1 cellular context compared by ENCODE assay signal in the genomic region with DNA sequence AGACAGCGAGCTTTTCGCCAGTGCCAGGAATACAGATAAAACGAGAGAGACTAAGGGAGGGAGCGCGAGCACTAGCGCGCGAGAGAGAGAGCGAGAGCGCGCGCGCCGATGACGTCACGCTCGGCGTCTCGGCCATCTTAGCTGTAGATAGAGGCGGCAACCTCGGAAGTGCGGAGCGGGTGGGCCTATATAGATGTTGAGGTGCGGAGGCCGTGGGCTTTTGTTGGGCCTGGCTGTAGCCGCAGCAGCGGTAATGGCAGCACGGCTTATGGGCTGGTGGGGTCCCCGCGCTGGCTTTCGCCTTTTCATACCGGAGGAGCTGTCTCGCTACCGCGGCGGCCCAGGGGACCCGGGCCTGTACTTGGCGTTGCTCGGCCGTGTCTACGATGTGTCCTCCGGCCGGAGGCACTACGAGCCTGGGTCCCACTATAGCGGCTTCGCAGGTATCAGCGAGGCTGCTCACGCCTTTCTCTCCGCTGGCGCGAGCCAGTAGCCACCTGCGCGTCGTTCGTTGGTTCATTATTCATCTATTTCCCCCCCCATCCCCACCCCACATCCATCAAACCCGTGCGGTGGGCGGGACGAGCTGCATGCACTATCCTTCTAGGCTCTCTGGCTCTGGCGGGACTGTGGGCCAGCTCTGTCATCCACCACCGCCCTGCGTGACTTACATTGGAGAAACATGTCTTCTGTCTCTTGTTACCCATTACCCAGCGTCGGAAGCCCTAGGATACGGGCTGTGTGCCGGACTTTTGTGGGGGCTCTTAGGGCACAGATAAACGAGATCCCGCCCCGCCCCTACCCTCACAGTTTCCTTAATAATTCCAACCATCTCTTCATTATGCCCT.
TF ChIP-seq lines count a peak whose summit lies in the region.

No MANE protein-coding gene starts in this region.

TF ChIP-seq in HepG2, 621 proteins besides CTCF, POLR2A, EP300 and RAD21 (continued from another document and continues in another):
- no peak for TF ChIP-seq HNF4G (IDR thresholded peaks at IDR 0.05; ENCODE audit: borderline replicate concordance, low read depth, low read length)
- TF ChIP-seq HNF4G (CRISPR knock-in tag; IDR thresholded peaks at IDR 0.05; ENCODE audit: borderline replicate concordance, low read depth) = no peak
- peak; percentile 37; the same call in 1 of the 2 replicates for TF ChIP-seq ZBTB7B (CRISPR knock-in tag; IDR thresholded peaks at IDR 0.05)
- no peak for TF ChIP-seq AKAP8 (CRISPR knock-in tag; IDR thresholded peaks at IDR 0.05)
- peak; percentile 70; the same call in 1 of the 2 replicates for TF ChIP-seq ZNF430 (CRISPR knock-in tag; IDR thresholded peaks at IDR 0.05)
- TF ChIP-seq TOPORS (CRISPR knock-in tag; IDR thresholded peaks at IDR 0.05) = no peak
- TF ChIP-seq, protein P1, sequence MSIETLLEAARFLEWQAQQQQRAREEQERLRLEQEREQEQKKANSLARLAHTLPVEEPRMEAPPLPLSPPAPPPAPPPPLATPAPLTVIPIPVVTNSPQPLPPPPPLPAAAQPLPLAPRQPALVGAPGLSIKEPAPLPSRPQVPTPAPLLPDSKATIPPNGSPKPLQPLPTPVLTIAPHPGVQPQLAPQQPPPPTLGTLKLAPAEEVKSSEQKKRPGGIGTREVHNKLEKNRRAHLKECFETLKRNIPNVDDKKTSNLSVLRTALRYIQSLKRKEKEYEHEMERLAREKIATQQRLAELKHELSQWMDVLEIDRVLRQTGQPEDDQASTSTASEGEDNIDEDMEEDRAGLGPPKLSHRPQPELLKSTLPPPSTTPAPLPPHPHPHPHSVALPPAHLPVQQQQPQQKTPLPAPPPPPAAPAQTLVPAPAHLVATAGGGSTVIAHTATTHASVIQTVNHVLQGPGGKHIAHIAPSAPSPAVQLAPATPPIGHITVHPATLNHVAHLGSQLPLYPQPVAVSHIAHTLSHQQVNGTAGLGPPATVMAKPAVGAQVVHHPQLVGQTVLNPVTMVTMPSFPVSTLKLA (IDR thresholded peaks at IDR 0.05) = no peak
- TF ChIP-seq, protein P2, sequence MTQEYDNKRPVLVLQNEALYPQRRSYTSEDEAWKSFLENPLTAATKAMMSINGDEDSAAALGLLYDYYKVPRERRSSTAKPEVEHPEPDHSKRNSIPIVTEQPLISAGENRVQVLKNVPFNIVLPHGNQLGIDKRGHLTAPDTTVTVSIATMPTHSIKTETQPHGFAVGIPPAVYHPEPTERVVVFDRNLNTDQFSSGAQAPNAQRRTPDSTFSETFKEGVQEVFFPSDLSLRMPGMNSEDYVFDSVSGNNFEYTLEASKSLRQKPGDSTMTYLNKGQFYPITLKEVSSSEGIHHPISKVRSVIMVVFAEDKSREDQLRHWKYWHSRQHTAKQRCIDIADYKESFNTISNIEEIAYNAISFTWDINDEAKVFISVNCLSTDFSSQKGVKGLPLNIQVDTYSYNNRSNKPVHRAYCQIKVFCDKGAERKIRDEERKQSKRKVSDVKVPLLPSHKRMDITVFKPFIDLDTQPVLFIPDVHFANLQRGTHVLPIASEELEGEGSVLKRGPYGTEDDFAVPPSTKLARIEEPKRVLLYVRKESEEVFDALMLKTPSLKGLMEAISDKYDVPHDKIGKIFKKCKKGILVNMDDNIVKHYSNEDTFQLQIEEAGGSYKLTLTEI (CRISPR knock-in tag; conservative IDR thresholded peaks at IDR 0.05) = no peak
- TF ChIP-seq, protein P3, sequence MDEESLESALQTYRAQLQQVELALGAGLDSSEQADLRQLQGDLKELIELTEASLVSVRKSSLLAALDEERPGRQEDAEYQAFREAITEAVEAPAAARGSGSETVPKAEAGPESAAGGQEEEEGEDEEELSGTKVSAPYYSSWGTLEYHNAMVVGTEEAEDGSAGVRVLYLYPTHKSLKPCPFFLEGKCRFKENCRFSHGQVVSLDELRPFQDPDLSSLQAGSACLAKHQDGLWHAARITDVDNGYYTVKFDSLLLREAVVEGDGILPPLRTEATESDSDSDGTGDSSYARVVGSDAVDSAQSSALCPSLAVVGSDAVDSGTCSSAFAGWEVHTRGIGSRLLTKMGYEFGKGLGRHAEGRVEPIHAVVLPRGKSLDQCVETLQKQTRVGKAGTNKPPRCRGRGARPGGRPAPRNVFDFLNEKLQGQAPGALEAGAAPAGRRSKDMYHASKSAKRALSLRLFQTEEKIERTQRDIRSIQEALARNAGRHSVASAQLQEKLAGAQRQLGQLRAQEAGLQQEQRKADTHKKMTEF (CRISPR knock-in tag; IDR thresholded peaks at IDR 0.05) = no peak
- TF ChIP-seq ZNF274 (CRISPR knock-in tag; IDR thresholded peaks at IDR 0.05) = peak; percentile 37; the same call in 1 of the 2 replicates
- TF ChIP-seq NR3C1 (CRISPR knock-in tag; IDR thresholded peaks at IDR 0.05) = no peak
- no peak for TF ChIP-seq NFE2L2 (IDR thresholded peaks at IDR 0.05; ENCODE audit: low read length)
- TF ChIP-seq ZSCAN9 (CRISPR knock-in tag; IDR thresholded peaks at IDR 0.05; ENCODE audit: borderline replicate concordance) = no peak
- TF ChIP-seq, protein P4, sequence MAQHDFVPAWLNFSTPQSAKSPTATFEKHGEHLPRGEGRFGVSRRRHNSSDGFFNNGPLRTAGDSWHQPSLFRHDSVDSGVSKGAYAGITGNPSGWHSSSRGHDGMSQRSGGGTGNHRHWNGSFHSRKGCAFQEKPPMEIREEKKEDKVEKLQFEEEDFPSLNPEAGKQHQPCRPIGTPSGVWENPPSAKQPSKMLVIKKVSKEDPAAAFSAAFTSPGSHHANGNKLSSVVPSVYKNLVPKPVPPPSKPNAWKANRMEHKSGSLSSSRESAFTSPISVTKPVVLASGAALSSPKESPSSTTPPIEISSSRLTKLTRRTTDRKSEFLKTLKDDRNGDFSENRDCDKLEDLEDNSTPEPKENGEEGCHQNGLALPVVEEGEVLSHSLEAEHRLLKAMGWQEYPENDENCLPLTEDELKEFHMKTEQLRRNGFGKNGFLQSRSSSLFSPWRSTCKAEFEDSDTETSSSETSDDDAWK (CRISPR knock-in tag; IDR thresholded peaks at IDR 0.05) = no peak
- no peak for TF ChIP-seq HNF4A (CRISPR knock-in tag; IDR thresholded peaks at IDR 0.05)
- TF ChIP-seq, protein P5, sequence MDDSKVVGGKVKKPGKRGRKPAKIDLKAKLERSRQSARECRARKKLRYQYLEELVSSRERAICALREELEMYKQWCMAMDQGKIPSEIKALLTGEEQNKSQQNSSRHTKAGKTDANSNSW (CRISPR knock-in tag; IDR thresholded peaks at IDR 0.05; ENCODE audit: borderline replicate concordance) = no peak
- TF ChIP-seq NFE2 (CRISPR knock-in tag; IDR thresholded peaks at IDR 0.05) = no peak
- peak; percentile 46 for TF ChIP-seq JARID2 (CRISPR knock-in tag; IDR thresholded peaks at IDR 0.05; ENCODE audit: insufficient replicate concordance)
- TF ChIP-seq HNRNPUL1 (IDR thresholded peaks at IDR 0.05; ENCODE audit: low read depth, low read length) = no peak
- TF ChIP-seq, protein P6, sequence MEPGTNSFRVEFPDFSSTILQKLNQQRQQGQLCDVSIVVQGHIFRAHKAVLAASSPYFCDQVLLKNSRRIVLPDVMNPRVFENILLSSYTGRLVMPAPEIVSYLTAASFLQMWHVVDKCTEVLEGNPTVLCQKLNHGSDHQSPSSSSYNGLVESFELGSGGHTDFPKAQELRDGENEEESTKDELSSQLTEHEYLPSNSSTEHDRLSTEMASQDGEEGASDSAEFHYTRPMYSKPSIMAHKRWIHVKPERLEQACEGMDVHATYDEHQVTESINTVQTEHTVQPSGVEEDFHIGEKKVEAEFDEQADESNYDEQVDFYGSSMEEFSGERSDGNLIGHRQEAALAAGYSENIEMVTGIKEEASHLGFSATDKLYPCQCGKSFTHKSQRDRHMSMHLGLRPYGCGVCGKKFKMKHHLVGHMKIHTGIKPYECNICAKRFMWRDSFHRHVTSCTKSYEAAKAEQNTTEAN (CRISPR knock-in tag; conservative IDR thresholded peaks at IDR 0.05) = no peak
- TF ChIP-seq ZSCAN22 (CRISPR knock-in tag; IDR thresholded peaks at IDR 0.05) = no peak
- no peak for TF ChIP-seq ZNF282 (IDR thresholded peaks at IDR 0.05; ENCODE audit: partially characterized antibody)
- no peak for TF ChIP-seq BRCA1 (CRISPR knock-in tag; IDR thresholded peaks at IDR 0.05)
- TF ChIP-seq ZNF143 (CRISPR knock-in tag; IDR thresholded peaks at IDR 0.05) = no peak
- no peak for TF ChIP-seq NBN (conservative IDR thresholded peaks at IDR 0.05)
- TF ChIP-seq, protein P7, sequence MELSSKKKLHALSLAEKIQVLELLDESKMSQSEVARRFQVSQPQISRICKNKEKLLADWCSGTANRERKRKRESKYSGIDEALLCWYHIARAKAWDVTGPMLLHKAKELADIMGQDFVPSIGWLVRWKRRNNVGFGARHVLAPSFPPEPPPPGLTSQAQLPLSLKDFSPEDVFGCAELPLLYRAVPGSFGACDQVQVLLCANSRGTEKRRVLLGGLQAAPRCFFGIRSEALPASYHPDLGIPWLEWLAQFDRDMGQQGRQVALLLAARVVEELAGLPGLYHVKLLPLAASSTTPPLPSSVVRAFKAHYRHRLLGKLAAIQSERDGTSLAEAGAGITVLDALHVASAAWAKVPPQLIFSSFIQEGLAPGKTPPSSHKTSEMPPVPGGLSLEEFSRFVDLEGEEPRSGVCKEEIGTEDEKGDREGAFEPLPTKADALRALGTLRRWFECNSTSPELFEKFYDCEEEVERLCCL (CRISPR knock-in tag; IDR thresholded peaks at IDR 0.05; ENCODE audit: borderline replicate concordance) = no peak
- TF ChIP-seq ZIK1 (CRISPR knock-in tag; IDR thresholded peaks at IDR 0.05; ENCODE audit: borderline replicate concordance, low read depth) = no peak
- TF ChIP-seq, protein P8, sequence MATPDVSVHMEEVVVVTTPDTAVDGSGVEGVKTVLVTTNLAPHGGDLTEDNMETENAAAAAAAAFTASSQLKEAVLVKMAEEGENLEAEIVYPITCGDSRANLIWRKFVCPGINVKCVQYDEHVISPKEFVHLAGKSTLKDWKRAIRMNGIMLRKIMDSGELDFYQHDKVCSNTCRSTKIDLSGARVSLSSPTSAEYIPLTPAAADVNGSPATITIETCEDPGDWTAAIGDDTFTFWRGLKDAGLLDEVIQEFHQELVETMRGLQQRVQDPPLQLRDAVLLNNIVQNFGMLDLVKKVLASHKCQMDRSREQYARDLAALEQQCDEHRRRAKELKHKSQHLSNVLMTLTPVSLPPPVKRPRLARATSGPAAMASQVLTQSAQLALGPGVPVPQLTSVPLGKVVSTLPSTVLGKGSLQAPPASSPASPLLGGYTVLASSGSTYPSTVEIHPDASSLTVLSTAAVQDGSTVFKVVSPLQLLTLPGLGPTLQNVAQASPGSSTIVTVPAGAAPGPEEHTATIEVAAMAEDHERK (CRISPR knock-in tag; IDR thresholded peaks at IDR 0.05; ENCODE audit: low read depth) = peak; percentile 75
- TF ChIP-seq ZNF850 (CRISPR knock-in tag; conservative IDR thresholded peaks at IDR 0.05) = no peak
- no peak for TF ChIP-seq SMAD3 (CRISPR knock-in tag; IDR thresholded peaks at IDR 0.05)
- TF ChIP-seq, protein P9, sequence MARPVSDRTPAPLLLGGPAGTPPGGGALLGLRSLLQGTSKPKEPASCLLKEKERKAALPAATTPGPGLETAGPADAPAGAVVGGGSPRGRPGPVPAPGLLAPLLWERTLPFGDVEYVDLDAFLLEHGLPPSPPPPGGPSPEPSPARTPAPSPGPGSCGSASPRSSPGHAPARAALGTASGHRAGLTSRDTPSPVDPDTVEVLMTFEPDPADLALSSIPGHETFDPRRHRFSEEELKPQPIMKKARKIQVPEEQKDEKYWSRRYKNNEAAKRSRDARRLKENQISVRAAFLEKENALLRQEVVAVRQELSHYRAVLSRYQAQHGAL (CRISPR knock-in tag; IDR thresholded peaks at IDR 0.05; ENCODE audit: not compliant biosample characterization) = no peak
- TF ChIP-seq, protein P10, sequence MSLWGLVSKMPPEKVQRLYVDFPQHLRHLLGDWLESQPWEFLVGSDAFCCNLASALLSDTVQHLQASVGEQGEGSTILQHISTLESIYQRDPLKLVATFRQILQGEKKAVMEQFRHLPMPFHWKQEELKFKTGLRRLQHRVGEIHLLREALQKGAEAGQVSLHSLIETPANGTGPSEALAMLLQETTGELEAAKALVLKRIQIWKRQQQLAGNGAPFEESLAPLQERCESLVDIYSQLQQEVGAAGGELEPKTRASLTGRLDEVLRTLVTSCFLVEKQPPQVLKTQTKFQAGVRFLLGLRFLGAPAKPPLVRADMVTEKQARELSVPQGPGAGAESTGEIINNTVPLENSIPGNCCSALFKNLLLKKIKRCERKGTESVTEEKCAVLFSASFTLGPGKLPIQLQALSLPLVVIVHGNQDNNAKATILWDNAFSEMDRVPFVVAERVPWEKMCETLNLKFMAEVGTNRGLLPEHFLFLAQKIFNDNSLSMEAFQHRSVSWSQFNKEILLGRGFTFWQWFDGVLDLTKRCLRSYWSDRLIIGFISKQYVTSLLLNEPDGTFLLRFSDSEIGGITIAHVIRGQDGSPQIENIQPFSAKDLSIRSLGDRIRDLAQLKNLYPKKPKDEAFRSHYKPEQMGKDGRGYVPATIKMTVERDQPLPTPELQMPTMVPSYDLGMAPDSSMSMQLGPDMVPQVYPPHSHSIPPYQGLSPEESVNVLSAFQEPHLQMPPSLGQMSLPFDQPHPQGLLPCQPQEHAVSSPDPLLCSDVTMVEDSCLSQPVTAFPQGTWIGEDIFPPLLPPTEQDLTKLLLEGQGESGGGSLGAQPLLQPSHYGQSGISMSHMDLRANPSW (CRISPR knock-in tag; IDR thresholded peaks at IDR 0.05; ENCODE audit: borderline replicate concordance) = no peak; the same call in 1 of the 2 replicates
- TF ChIP-seq IRF2 (CRISPR knock-in tag; IDR thresholded peaks at IDR 0.05) = no peak
- no peak for TF ChIP-seq CENPX (CRISPR knock-in tag; IDR thresholded peaks at IDR 0.05)
- no peak for TF ChIP-seq ZNF24 (IDR thresholded peaks at IDR 0.05)
- peak; percentile 24; the same call in 1 of the 2 replicates for TF ChIP-seq SALL1 (CRISPR knock-in tag; IDR thresholded peaks at IDR 0.05)
- TF ChIP-seq ADNP (CRISPR knock-in tag; IDR thresholded peaks at IDR 0.05) = no peak
- TF ChIP-seq GABPA (IDR thresholded peaks at IDR 0.05; ENCODE audit: low read depth, low read length) = no peak
- TF ChIP-seq GABPA (CRISPR knock-in tag; IDR thresholded peaks at IDR 0.05; ENCODE audit: low read depth) = no peak
- peak; percentile 54; the same call in 1 of the 2 replicates for TF ChIP-seq ZKSCAN8 (CRISPR knock-in tag; IDR thresholded peaks at IDR 0.05; ENCODE audit: borderline replicate concordance)
- TF ChIP-seq, protein P11, sequence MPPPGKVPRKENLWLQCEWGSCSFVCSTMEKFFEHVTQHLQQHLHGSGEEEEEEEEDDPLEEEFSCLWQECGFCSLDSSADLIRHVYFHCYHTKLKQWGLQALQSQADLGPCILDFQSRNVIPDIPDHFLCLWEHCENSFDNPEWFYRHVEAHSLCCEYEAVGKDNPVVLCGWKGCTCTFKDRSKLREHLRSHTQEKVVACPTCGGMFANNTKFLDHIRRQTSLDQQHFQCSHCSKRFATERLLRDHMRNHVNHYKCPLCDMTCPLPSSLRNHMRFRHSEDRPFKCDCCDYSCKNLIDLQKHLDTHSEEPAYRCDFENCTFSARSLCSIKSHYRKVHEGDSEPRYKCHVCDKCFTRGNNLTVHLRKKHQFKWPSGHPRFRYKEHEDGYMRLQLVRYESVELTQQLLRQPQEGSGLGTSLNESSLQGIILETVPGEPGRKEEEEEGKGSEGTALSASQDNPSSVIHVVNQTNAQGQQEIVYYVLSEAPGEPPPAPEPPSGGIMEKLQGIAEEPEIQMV (CRISPR knock-in tag; IDR thresholded peaks at IDR 0.05; ENCODE audit: low read depth) = no peak
- no peak for TF ChIP-seq SIX4 (CRISPR knock-in tag; IDR thresholded peaks at IDR 0.05)
- TF ChIP-seq SMARCC2 (IDR thresholded peaks at IDR 0.05) = no peak
